Comparison of ENCODE assay signal across 14 cellular contexts in the genomic region with DNA sequence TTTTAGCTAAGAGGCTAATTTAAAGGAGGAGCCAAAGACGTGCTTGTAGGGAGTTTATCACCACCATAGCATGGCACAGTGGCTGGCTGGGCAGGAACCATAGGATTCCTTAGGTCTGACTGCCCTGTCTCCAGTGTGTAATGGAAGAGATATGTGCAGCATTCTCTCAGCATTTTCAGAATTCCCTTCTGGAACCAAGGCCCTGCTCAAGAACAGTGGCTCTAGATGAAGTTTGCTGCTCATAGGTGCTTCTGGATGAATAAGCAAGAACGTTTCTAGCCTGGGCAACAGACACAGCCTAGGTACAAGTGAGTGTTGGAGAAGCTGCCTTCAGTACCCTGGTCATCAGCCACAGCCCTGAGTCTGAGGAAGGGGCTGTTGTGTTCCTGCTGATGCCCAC.
A peak's percentile ranks its signal among the peaks of the same experiment; 100 is the strongest.
DNase-seq lines count a peak whose midpoint lies in the region; ATAC-seq and TF ChIP-seq lines count a peak whose summit lies in the region.
"Had no signal": no experiment of that assay in that cellular context is flagged by ENCODE, and none has a peak within 500 bp of the region (broad histone marks: within the 10 kb centered on the region; RNA-seq: fewer than 3 reads in every experiment).

No MANE protein-coding gene starts in this region.

- no peak overlapping the region for H3K27ac ChIP-seq in right cardiac atrium (ENCODE audit: low read length)
- H3K27ac ChIP-seq: BLaER1, colonic mucosa had no signal

- ATAC-seq in HG02852 (IDR thresholded peaks at IDR 0.05; ENCODE audit: unreplicated experiment), result no peak
- ATAC-seq in right cardiac atrium, result no peak
- ATAC-seq: naive thymus-derived CD8-positive, alpha-beta T cell had no signal

- no peak overlapping the region for H3K4me3 ChIP-seq in fibroblast of pulmonary artery (replicated peaks; ENCODE audit: low read depth, low read length)
- no peak overlapping the region for H3K4me3 ChIP-seq in right cardiac atrium (ENCODE audit: low read length)
- H3K4me3 ChIP-seq: BLaER1, colonic mucosa had no signal

- DNase-seq in GM03348 (ENCODE audit: low spot score), result peak; percentile 5
- DNase-seq in RPMI7951 (ENCODE audit: low read depth), result peak; percentile 5
- peak; percentile 36 for DNase-seq in fibroblast of pulmonary artery (ENCODE audit: low read depth)
- DNase-seq in non-pigmented ciliary epithelial cell (ENCODE audit: low read depth), result peak; percentile 40
- DNase-seq in right cardiac atrium, result no peak
- DNase-seq in iPS-NIHi11 (ENCODE audit: low spot score), result no peak
- DNase-seq: activated CD4-positive, alpha-beta memory T cell treated with anti-CD3 and anti-CD28 coated beads for 36 hours; colonic mucosa; DMS 273 treated with DMSO at 0.1 percent for 48 hours; hippocampal formation; naive thymus-derived CD8-positive, alpha-beta T cell; NCI-H1930 had no signal

- no peaks in the 10 kb centered on the region for H3K27me3 ChIP-seq in right cardiac atrium (ENCODE audit: control insufficient read depth, insufficient read depth)
- H3K27me3 ChIP-seq: BLaER1, colonic mucosa had no signal

- peaks cover 4% of the 10 kb centered on the region for H3K4me1 ChIP-seq in right cardiac atrium (ENCODE audit: control insufficient read depth, insufficient read depth, low read length)
- H3K4me1 ChIP-seq: BLaER1, colonic mucosa had no signal

- TF ChIP-seq CTCF in fibroblast of pulmonary artery (IDR thresholded peaks at IDR 0.05; ENCODE audit: low read length, missing control alignments), result no peak

- intact Hi-C loops in right cardiac atrium (cut with DNase I), result no loop called here

- 27% methylated on average over 2 of the region's 2 CpGs for WGBS in right cardiac atrium

- no peaks in the 10 kb centered on the region for H3K9me3 ChIP-seq in right cardiac atrium (ENCODE audit: control insufficient read depth, low read length)
- H3K9me3 ChIP-seq: BLaER1, colonic mucosa had no signal

Comparison
In these comparisons a context has a peak if more than half of its experiments do, and no peak if none do; other contexts are left out.
1. DNase-seq: peak in GM03348 (single experiment), RPMI7951 (single experiment), fibroblast of pulmonary artery (single experiment) and non-pigmented ciliary epithelial cell (single experiment); none in right cardiac atrium (0 of 3) and iPS-NIHi11 (single experiment).